In the genomic region with DNA sequence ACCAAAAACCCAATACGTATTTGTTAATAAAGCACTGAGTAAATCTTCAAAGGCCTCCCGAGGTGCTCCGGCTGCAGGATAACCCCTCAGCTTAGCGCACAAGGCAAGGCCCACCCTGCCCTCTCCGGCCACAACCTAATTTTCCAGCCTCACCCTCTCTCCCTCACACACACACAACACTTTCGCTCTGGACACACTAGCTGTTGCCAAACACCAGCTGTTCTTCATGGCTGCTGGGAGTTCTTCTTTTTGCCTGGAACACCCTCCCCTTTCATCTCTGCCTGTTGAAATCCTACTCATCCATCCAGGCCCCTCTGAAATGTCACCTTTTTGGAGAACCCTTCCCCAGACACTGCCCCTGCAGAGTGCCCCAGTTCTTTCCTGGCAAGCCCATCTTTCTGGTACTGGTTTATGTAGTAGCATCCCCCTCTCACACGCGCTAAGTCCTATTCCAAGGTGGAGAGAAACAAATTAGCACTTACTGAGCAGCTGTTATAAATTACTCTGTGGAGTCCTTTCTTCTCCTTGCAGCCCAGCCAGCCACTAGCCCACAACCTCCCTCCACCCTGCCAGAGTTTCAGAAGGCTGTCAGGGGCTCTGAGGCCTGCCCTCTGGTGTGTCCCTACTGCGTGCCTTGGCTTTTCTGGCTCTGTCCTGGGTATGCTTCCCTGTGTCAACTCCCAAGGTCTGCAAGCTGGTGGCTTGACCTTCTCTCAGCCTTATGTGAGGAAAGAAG, we compare ENCODE assay signal across 7 cellular contexts. TPM values are rescaled to one million over a fixed set of nuclear protein-coding genes. Genes with fewer than 3 reads are reported as not detected.
DNase-seq lines count a peak whose midpoint lies in the region; ATAC-seq and TF ChIP-seq lines count a peak whose summit lies in the region.

No MANE protein-coding gene starts in this region.

- 0 out of 2 replicates have a peak, but pooled peaks cover 12% of the 10 kb centered on the region for H3K79me2 ChIP-seq in OCI-LY1 (ENCODE audit: insufficient read depth, low read length)

- ATAC-seq in sciatic nerve, result peak; percentile 77
- ATAC-seq in GM19035 (IDR thresholded peaks at IDR 0.05; ENCODE audit: unreplicated experiment), result no peak
- no peak for ATAC-seq in GM21737 (IDR thresholded peaks at IDR 0.05; ENCODE audit: unreplicated experiment)

- peak overlapping the region; percentile 89 for H2AFZ ChIP-seq in OCI-LY1 (ENCODE audit: low read length)

- H3K4me3 ChIP-seq in HAP-1 (peak overlapping the region; percentile 55), OCI-LY1 (ENCODE audit: low read depth, low read length, poor library complexity, severe bottlenecking) (peak overlapping the region; percentile 71)

- H3K9me3 ChIP-seq in HAP-1, result no peaks in the 10 kb centered on the region
- peaks cover 4% of the 10 kb centered on the region; the same call in 1 of the 2 replicates for H3K9me3 ChIP-seq in OCI-LY1 (ENCODE audit: low read length)

- H3K27me3 ChIP-seq in HAP-1 (ENCODE audit: low read depth), result no peaks in the 10 kb centered on the region
- no peaks in the 10 kb centered on the region for H3K27me3 ChIP-seq in OCI-LY1 (ENCODE audit: insufficient read depth, low read length)

- peak overlapping the region; percentile 81 for H3K9ac ChIP-seq in OCI-LY1 (ENCODE audit: low read length)

- no peak for DNase-seq in HAP-1 (ENCODE audit: low spot score in 2 of 2)
- peak; percentile 68 for DNase-seq in fibroblast of gingiva (ENCODE audit: low read depth)
- DNase-seq in sciatic nerve (ENCODE audit: low spot score), result no peak
- no peak for DNase-seq in NCI-H2196 treated with DMSO at 0.1 percent for 48 hours (lab: John Stamatoyannopoulos, UW; ENCODE audit: unreplicated experiment)

- H3K27ac ChIP-seq in OCI-LY1 (ENCODE audit: low read depth, low read length, poor library complexity, severe bottlenecking), result peak overlapping the region; percentile 71

- peaks cover 2% of the 10 kb centered on the region; the same call in 1 of the 2 replicates for H3K36me3 ChIP-seq in HAP-1 (replicated peaks)
- no peaks in the 10 kb centered on the region; the same call in 1 of the 2 replicates for H3K36me3 ChIP-seq in OCI-LY1 (ENCODE audit: insufficient read depth, low read length)

- no peaks in the 10 kb centered on the region for H3K9me2 ChIP-seq in OCI-LY1 (ENCODE audit: low read depth, low read length)

- intact Hi-C loops in sciatic nerve (cut with DNase I), result no loop called here

- in situ Hi-C loops in HAP-1 (cut with MboI; ENCODE audit: low sequenced_read_pairs), result no loop called here

- H3K4me1 ChIP-seq in HAP-1, result peaks cover 20% of the 10 kb centered on the region
- H3K4me1 ChIP-seq in OCI-LY1 (ENCODE audit: insufficient read depth, low read length, severe bottlenecking), result peaks cover 26% of the 10 kb centered on the region

- no peaks in the 10 kb centered on the region for H3F3A ChIP-seq in OCI-LY1 (ENCODE audit: insufficient read depth, low read length)

- H3K4me2 ChIP-seq in OCI-LY1 (ENCODE audit: low read length), result peak overlapping the region; percentile 80

- no peak for TF ChIP-seq CTCF in OCI-LY1 (IDR thresholded peaks at IDR 0.05; ENCODE audit: low read length)

- no peaks in the 10 kb centered on the region for H4K20me1 ChIP-seq in OCI-LY1 (ENCODE audit: insufficient read depth, low read length)

RNA-seq across cellular contexts. Expression of gene CRACR2A, which starts 0.8 kb away (rescaled TPM):
- 5.8 TPM for total RNA-seq in sciatic nerve
